In genomic region chr19:32287086-32287485, GRCh38 we compare ENCODE assay signal across 16 cellular contexts. TPM values are rescaled to one million over a fixed set of nuclear protein-coding genes. Genes with fewer than 3 reads are reported as not detected.
DNase-seq lines count a peak whose midpoint lies in the region; ATAC-seq and TF ChIP-seq lines count a peak whose summit lies in the region.
"Had no signal": no experiment of that assay in that cellular context is flagged by ENCODE, and none has a peak within 500 bp of the region (broad histone marks: within the 10 kb centered on the region; RNA-seq: fewer than 3 reads in every experiment).

No MANE protein-coding gene starts in this region.

- no peak overlapping the region for H3K4me3 Mint-ChIP-seq in CD8-positive, alpha-beta memory T cell
- H3K4me3 Mint-ChIP-seq: naive thymus-derived CD4-positive, alpha-beta T cell; T-cell had no signal

- peaks cover 7 to 35% of the 10 kb centered on the region in 2 donors for H3K27me3 Mint-ChIP-seq in CD8-positive, alpha-beta memory T cell

- no peaks in the 10 kb centered on the region for H3K4me1 ChIP-seq in CD8-positive, alpha-beta memory T cell (ENCODE audit: insufficient read depth, low read length)
- H3K4me1 ChIP-seq: BE2C, parathyroid adenoma had no signal

- H3K27me3 ChIP-seq in CD8-positive, alpha-beta memory T cell (ENCODE audit: insufficient read depth, low read length, poor library complexity, severe bottlenecking) = no peaks in the 10 kb centered on the region
- H3K27me3 ChIP-seq: BE2C had no signal

- H3K4me3 ChIP-seq in NB4 (ENCODE audit: low read depth, low read length) (no peak overlapping the region), fibroblast of pulmonary artery (replicated peaks; ENCODE audit: low read depth, low read length) (no peak overlapping the region)
- H3K4me3 ChIP-seq in CD8-positive, alpha-beta memory T cell (ENCODE audit: low read length) = no peak overlapping the region

- no peaks in the 10 kb centered on the region for H3K36me3 Mint-ChIP-seq in CD8-positive, alpha-beta memory T cell
- H3K36me3 Mint-ChIP-seq: naive thymus-derived CD4-positive, alpha-beta T cell; T-cell had no signal

- H3K9me3 ChIP-seq in CD8-positive, alpha-beta memory T cell (ENCODE audit: low read length) = no peaks in the 10 kb centered on the region
- H3K9me3 ChIP-seq: BE2C had no signal

- peak; percentile 16 for DNase-seq in DMS79 treated with DMSO at 0.1 percent for 48 hours (lab: John Stamatoyannopoulos, UW)
- no peak for DNase-seq in DMS79 (lab: John Stamatoyannopoulos, UW)
- peak; percentile 64 for DNase-seq in NB4 (ENCODE audit: low read depth)
- peak; percentile 2 for DNase-seq in fibroblast of pulmonary artery (ENCODE audit: low read depth)
- DNase-seq in sciatic nerve (ENCODE audit: low spot score) = no peak
- no peak for DNase-seq in stimulated activated CD4-positive, alpha-beta T cell treated with anti-CD3 and anti-CD28 coated beads, Interleukin-4, amount 100 ng/mL, for 4 hours
- no peak for DNase-seq in CD8-positive, alpha-beta memory T cell
- DNase-seq: activated CD4-positive, alpha-beta T cell treated with anti-CD3 and anti-CD28 coated beads, Interleukin-2, amount 50 U/mL, for 4 hours; activated gamma-delta T cell treated with Interleukin-2 at 50 U/mL for 16 hours; cerebellar nuclear complex; naive thymus-derived CD4-positive, alpha-beta T cell; T-cell had no signal

- CTCF ChIA-PET in CD8-positive, alpha-beta memory T cell (lab: Charles Lee) = no interaction called here

- no peaks in the 10 kb centered on the region for H3K4me1 Mint-ChIP-seq in CD8-positive, alpha-beta memory T cell
- H3K4me1 Mint-ChIP-seq: naive thymus-derived CD4-positive, alpha-beta T cell; T-cell had no signal

- H3K9me3 Mint-ChIP-seq in CD8-positive, alpha-beta memory T cell = no peaks in the 10 kb centered on the region
- H3K9me3 Mint-ChIP-seq: T-cell had no signal

- intact Hi-C loops in sciatic nerve (cut with DNase I) = no loop called here

- POLR2A ChIA-PET in CD8-positive, alpha-beta memory T cell (lab: Charles Lee) = interaction anchor here (0.5 kb wide), 1 partner anchor 24 kb away, joined by 11 read pairs; no protein-coding TSS in a partner anchor

- TF ChIP-seq CTCF in NB4 (IDR thresholded peaks at IDR 0.05; ENCODE audit: low read depth, low read length) (no peak), fibroblast of pulmonary artery (IDR thresholded peaks at IDR 0.05; ENCODE audit: low read length, missing control alignments) (no peak)

- no peaks in the 10 kb centered on the region for H3K36me3 ChIP-seq in CD8-positive, alpha-beta memory T cell (ENCODE audit: insufficient read depth, low read length)
- H3K36me3 ChIP-seq: BE2C had no signal

- TF ChIP-seq POLR2A in NB4 (IDR thresholded peaks at IDR 0.05; ENCODE audit: extremely low read depth, insufficient read length) = no peak
- TF ChIP-seq POLR2A in GM18505 (IDR thresholded peaks at IDR 0.05; ENCODE audit: borderline replicate concordance, extremely low read depth, insufficient read depth, insufficient read length) = no peak

- no peak overlapping the region for H3K27ac Mint-ChIP-seq in CD8-positive, alpha-beta memory T cell
- H3K27ac Mint-ChIP-seq: naive thymus-derived CD4-positive, alpha-beta T cell; T-cell had no signal

- peak; percentile 67 for ATAC-seq in sciatic nerve
- no peak for ATAC-seq in GM18505 (IDR thresholded peaks at IDR 0.05; ENCODE audit: unreplicated experiment)
- ATAC-seq: naive thymus-derived CD4-positive, alpha-beta T cell; T-cell had no signal

- no peak overlapping the region for H3K27ac ChIP-seq in CD8-positive, alpha-beta memory T cell (ENCODE audit: low read depth, low read length)
- H3K27ac ChIP-seq: 22Rv1, parathyroid adenoma had no signal

RNA-seq across cellular contexts. Expression of gene ZNF507, which starts 58.3 kb away (rescaled TPM):
- 29.0 TPM for total RNA-seq in sciatic nerve
- total RNA-seq in CD8-positive, alpha-beta memory T cell = 10 to 100 TPM; 29.6 to 32.9 TPM
- 6.5 TPM for polyA plus RNA-seq in CD8-positive, alpha-beta memory T cell

Comparison
In these comparisons a context has a peak if more than half of its experiments do, and no peak if none do; other contexts are left out.
1. DNase-seq: peak in DMS79 treated with DMSO at 0.1 percent for 48 hours (single experiment), NB4 (single experiment) and fibroblast of pulmonary artery (single experiment); none in DMS79 (single experiment), sciatic nerve (single experiment), stimulated activated CD4-positive, alpha-beta T cell treated with anti-CD3 and anti-CD28 coated beads, Interleukin-4, amount 100 ng/mL, for 4 hours (0 of 2) and CD8-positive, alpha-beta memory T cell (0 of 5).